15 cellular contexts compared by ENCODE assay signal in the genomic region with DNA sequence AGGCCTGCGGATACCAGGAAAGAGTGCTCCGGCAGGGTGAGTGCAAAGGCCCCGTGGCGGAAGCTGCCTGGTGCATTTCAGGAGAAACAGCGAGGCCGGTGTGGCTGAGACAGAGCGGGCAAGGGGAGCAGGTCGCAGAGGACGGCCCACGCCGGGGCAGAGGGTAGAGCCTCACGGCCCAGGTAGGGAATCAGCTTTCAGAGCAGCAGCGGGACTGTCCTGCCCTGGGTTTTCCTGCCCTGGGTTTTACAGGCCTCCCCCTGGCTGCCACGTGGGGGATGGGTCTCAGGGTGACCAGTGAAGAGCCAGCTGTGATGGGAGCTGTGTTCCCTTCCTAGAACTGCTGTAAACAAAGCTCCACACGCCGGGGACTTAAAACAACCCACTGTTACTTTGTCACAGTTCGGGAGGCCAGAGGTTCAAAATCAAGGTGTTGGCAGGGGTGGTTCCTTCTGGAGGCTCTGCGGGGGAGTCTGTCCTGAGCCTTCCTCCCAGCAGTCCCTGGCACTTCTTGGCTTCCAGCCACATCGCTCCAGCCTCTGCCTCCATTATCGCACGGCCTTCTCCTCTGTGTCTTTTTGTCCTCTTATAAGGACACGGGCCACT. TPM values are rescaled to one million over a fixed set of nuclear protein-coding genes. Genes with fewer than 3 reads are reported as not detected.
DNase-seq lines count a peak whose midpoint lies in the region; ATAC-seq, FAIRE-seq and TF ChIP-seq lines count a peak whose summit lies in the region.
"Had no signal": no experiment of that assay in that cellular context is flagged by ENCODE, and none has a peak within 500 bp of the region (broad histone marks: within the 10 kb centered on the region; RNA-seq: fewer than 3 reads in every experiment).

No MANE protein-coding gene starts in this region.

- H3K4me3 ChIP-seq in GM23338 (no peak overlapping the region), astrocyte (ENCODE audit: insufficient read depth, low read depth, low read length) (no peak overlapping the region)

- no peak overlapping the region for H2AFZ ChIP-seq in GM23338
- H2AFZ ChIP-seq in astrocyte (ENCODE audit: low read depth, low read length): no peak overlapping the region

- no peak overlapping the region; the same call in 2 of the 3 replicates for H3K4me3 Mint-ChIP-seq in GM23338
- H3K4me3 Mint-ChIP-seq in astrocyte (ENCODE audit: unreplicated experiment): no peak overlapping the region
- no peak overlapping the region for H3K4me3 Mint-ChIP-seq in activated T-cell treated with anti-CD3 and anti-CD28 coated beads, Interleukin-2, amount 50 U/mL, for 72 hours
- H3K4me3 Mint-ChIP-seq: activated CD4-positive, alpha-beta T cell treated with anti-CD3 and anti-CD28 coated beads, Interleukin-2, amount 10 ng/mL, durations not matched to agents 7 days and 5 days; CD4-positive, alpha-beta T cell had no signal

- H3K36me3 ChIP-seq in GM23338 (ENCODE audit: insufficient read depth): no peaks in the 10 kb centered on the region
- no peaks in the 10 kb centered on the region for H3K36me3 ChIP-seq in astrocyte (ENCODE audit: insufficient read depth, low read length)

- no peak overlapping the region for H3K9ac ChIP-seq in astrocyte (ENCODE audit: low read length)
- H3K9ac ChIP-seq: KMS-11 had no signal

- H3K9me3 Mint-ChIP-seq in GM23338 (no peaks in the 10 kb centered on the region), astrocyte (ENCODE audit: unreplicated experiment) (no peaks in the 10 kb centered on the region)
- H3K9me3 Mint-ChIP-seq in activated T-cell treated with anti-CD3 and anti-CD28 coated beads, Interleukin-2, amount 50 U/mL, for 72 hours: no peaks in the 10 kb centered on the region
- H3K9me3 Mint-ChIP-seq: activated CD4-positive, alpha-beta T cell treated with anti-CD3 and anti-CD28 coated beads, Interleukin-2, amount 10 ng/mL, durations not matched to agents 7 days and 5 days; CD4-positive, alpha-beta T cell; naive thymus-derived CD4-positive, alpha-beta T cell had no signal

- peaks cover 13% of the 10 kb centered on the region for H3K27me3 Mint-ChIP-seq in GM23338 (ENCODE audit: insufficient read depth, low read depth, poor library complexity)
- H3K27me3 Mint-ChIP-seq in astrocyte (ENCODE audit: low read depth, unreplicated experiment): no peaks in the 10 kb centered on the region
- H3K27me3 Mint-ChIP-seq in activated T-cell treated with anti-CD3 and anti-CD28 coated beads, Interleukin-2, amount 50 U/mL, for 72 hours (ENCODE audit: low read depth): no peaks in the 10 kb centered on the region
- H3K27me3 Mint-ChIP-seq: activated CD4-positive, alpha-beta T cell treated with anti-CD3 and anti-CD28 coated beads, Interleukin-2, amount 10 ng/mL, durations not matched to agents 7 days and 5 days; CD4-positive, alpha-beta T cell; naive thymus-derived CD4-positive, alpha-beta T cell had no signal

- peak overlapping the region; percentile 66; the same call in 1 of the 2 replicates for H3K27ac ChIP-seq in GM23338 (ENCODE audit: low read depth)
- H3K27ac ChIP-seq in astrocyte (ENCODE audit: low read depth, low read length): no peak overlapping the region
- H3K27ac ChIP-seq in layer of hippocampus (ENCODE audit: low read depth, low read length): peak overlapping the region; percentile 40
- H3K27ac ChIP-seq: KMS-11 had no signal

- intact Hi-C loops in sciatic nerve (cut with DNase I): no loop called here

- H3K4me1 Mint-ChIP-seq in GM23338: peaks cover 61% of the 10 kb centered on the region
- H3K4me1 Mint-ChIP-seq in astrocyte (ENCODE audit: low read depth, unreplicated experiment): peaks cover 47% of the 10 kb centered on the region
- H3K4me1 Mint-ChIP-seq in activated T-cell treated with anti-CD3 and anti-CD28 coated beads, Interleukin-2, amount 50 U/mL, for 72 hours (ENCODE audit: low read depth): peaks cover 54% of the 10 kb centered on the region

- H3K9me3 ChIP-seq in astrocyte (ENCODE audit: insufficient read depth, low read depth, low read length): no peaks in the 10 kb centered on the region

- peaks cover 43% of the 10 kb centered on the region for H3K4me1 ChIP-seq in GM23338 (ENCODE audit: insufficient read depth)
- peaks cover 13% of the 10 kb centered on the region for H3K4me1 ChIP-seq in astrocyte (ENCODE audit: insufficient read depth, low read length)

- ATAC-seq in GM23338 (peak; percentile 30), sciatic nerve (peak; percentile 16), GM21390 (IDR thresholded peaks at IDR 0.05; ENCODE audit: unreplicated experiment) (no peak)
- no peak for ATAC-seq in activated T-cell treated with anti-CD3 and anti-CD28 coated beads, Interleukin-2, amount 50 U/mL, for 72 hours (replicated peaks in 1 of 2)
- ATAC-seq: naive thymus-derived CD4-positive, alpha-beta T cell had no signal

- H3K27me3 ChIP-seq in GM23338 (ENCODE audit: insufficient read depth) (no peaks in the 10 kb centered on the region), astrocyte (ENCODE audit: insufficient read depth, low read length) (no peaks in the 10 kb centered on the region), layer of hippocampus (ENCODE audit: control insufficient read depth, insufficient read depth, low read length) (no peaks in the 10 kb centered on the region)

- H3K4me2 ChIP-seq in GM23338: 0 out of 2 replicates have a peak overlapping the region, but pooled peaks have one; percentile 43
- H3K4me2 ChIP-seq in astrocyte (ENCODE audit: low read length): no peak overlapping the region
- H3K4me2 ChIP-seq: KMS-11 had no signal

- no peaks in the 10 kb centered on the region for H3K9me2 ChIP-seq in GM23338 (ENCODE audit: insufficient read depth)

- H3K27ac Mint-ChIP-seq in GM23338: peak overlapping the region; percentile 18; the same call in 1 of the 2 replicates
- H3K27ac Mint-ChIP-seq in astrocyte (ENCODE audit: unreplicated experiment): peak overlapping the region; percentile 30
- H3K27ac Mint-ChIP-seq in activated T-cell treated with anti-CD3 and anti-CD28 coated beads, Interleukin-2, amount 50 U/mL, for 72 hours: no peak overlapping the region
- H3K27ac Mint-ChIP-seq: activated CD4-positive, alpha-beta T cell treated with anti-CD3 and anti-CD28 coated beads, Interleukin-2, amount 10 ng/mL, durations not matched to agents 7 days and 5 days had no signal

- H4K20me1 ChIP-seq in GM23338 (replicated peaks; ENCODE audit: insufficient read depth) (peaks cover 78% of the 10 kb centered on the region), astrocyte (ENCODE audit: insufficient read depth, low read length) (peaks cover 98% of the 10 kb centered on the region)

- no peak for FAIRE-seq in astrocyte (lab: Jason Lieb, UNC)

- H3F3A ChIP-seq in GM23338 (replicated peaks; ENCODE audit: low read depth): peaks cover 16% of the 10 kb centered on the region; the same call in 1 of the 2 replicates

- TF ChIP-seq CTCF in GM23338 (conservative IDR thresholded peaks at IDR 0.05; ENCODE audit: low read depth in 2 of 2) (no peak), astrocyte (IDR thresholded peaks at IDR 0.05; ENCODE audit: insufficient read depth, low read depth, low read length) (no peak)

- peaks cover 14% of the 10 kb centered on the region for H3K36me3 Mint-ChIP-seq in GM23338 (ENCODE audit: low read depth)
- peaks cover 12% of the 10 kb centered on the region for H3K36me3 Mint-ChIP-seq in astrocyte (ENCODE audit: low read depth, unreplicated experiment)
- peaks cover 2 to 3% of the 10 kb centered on the region in 2 donors for H3K36me3 Mint-ChIP-seq in activated T-cell treated with anti-CD3 and anti-CD28 coated beads, Interleukin-2, amount 50 U/mL, for 72 hours (ENCODE audit: insufficient read depth in 2 of 2)

- DNase-seq in GM23338 (ENCODE audit: low spot score): no peak
- DNase-seq in astrocyte (ENCODE audit: low read depth): no peak
- peak; percentile 50 for DNase-seq in sciatic nerve (ENCODE audit: low spot score)
- no peak for DNase-seq in NCI-H1105 treated with DMSO at 0.1 percent for 48 hours (lab: John Stamatoyannopoulos, UW)
- DNase-seq in activated T-cell treated with anti-CD3 and anti-CD28 coated beads, Interleukin-2, amount 50 U/mL, for 72 hours: no peak
- DNase-seq in dedifferentiated amniotic fluid mesenchymal stem cell (ENCODE audit: extremely low spot score): no peak
- DNase-seq: activated CD4-positive, alpha-beta T cell treated with anti-CD3 and anti-CD28 coated beads, Interleukin-2, amount 10 ng/mL, durations not matched to agents 7 days and 5 days; activated naive CD4-positive, alpha-beta T cell treated with Interleukin-2 at 50 U/mL for 16 hours; CD4-positive, alpha-beta T cell; central memory CD4-positive, alpha-beta T cell; naive thymus-derived CD4-positive, alpha-beta T cell; NCI-H187 had no signal

- H3K79me2 ChIP-seq in GM23338 (replicated peaks; ENCODE audit: insufficient read depth) (peaks cover 100% of the 10 kb centered on the region), astrocyte (ENCODE audit: insufficient read depth, low read length) (peaks cover 100% of the 10 kb centered on the region)

TF ChIP-seq in GM23338, 12 proteins besides CTCF, POLR2A, EP300 and RAD21 (continues in another document):
- TF ChIP-seq NANOG (IDR thresholded peaks at IDR 0.05; ENCODE audit: borderline replicate concordance): no peak
- no peak for TF ChIP-seq EZH2 (IDR thresholded peaks at IDR 0.05; ENCODE audit: low read depth, unreplicated experiment)
- no peak for TF ChIP-seq ZNF331 (CRISPR knock-in tag; IDR thresholded peaks at IDR 0.05; ENCODE audit: low read depth)
- TF ChIP-seq JUNB (IDR thresholded peaks at IDR 0.05; ENCODE audit: unreplicated experiment): no peak
- TF ChIP-seq STAT1 (IDR thresholded peaks at IDR 0.05; ENCODE audit: unreplicated experiment): no peak
- no peak for TF ChIP-seq CREB1 (CRISPR knock-in tag; IDR thresholded peaks at IDR 0.05; ENCODE audit: low read depth)
- no peak for TF ChIP-seq POLR2AphosphoS5 (IDR thresholded peaks at IDR 0.05; ENCODE audit: low read depth)

RNA-seq across cellular contexts. Expression of gene NCOR2, which starts 10.4 kb away (rescaled TPM):
- total RNA-seq in GM23338 (2014; rRNA removed; shearing (Covaris generic)): 180 and 190 TPM in 2 replicates
- 69.6 and 76.5 TPM in 2 replicates for polyA plus RNA-seq in GM23338 (2016; fragmentation: Nextera tagmentation; extraction: Ambion mirVana)
- total RNA-seq in astrocyte: 425 and 489 TPM in 2 replicates
- 345 TPM for total RNA-seq in sciatic nerve
- total RNA-seq in activated T-cell treated with anti-CD3 and anti-CD28 coated beads, Interleukin-2, amount 50 U/mL, for 72 hours: 100 to 1,000 TPM; 125 to 142 TPM

Comparison
In these comparisons a context has a peak if more than half of its experiments do, and no peak if none do; other contexts are left out.
1. ATAC-seq: peak in GM23338 (single experiment) and sciatic nerve (single experiment); none in GM21390 (single experiment) and activated T-cell treated with anti-CD3 and anti-CD28 coated beads, Interleukin-2, amount 50 U/mL, for 72 hours (0 of 2).